Comparison of ENCODE assay signal across 8 cellular contexts in genomic region chr6:36886948-36887347, GRCh38. TPM values are rescaled to one million over a fixed set of nuclear protein-coding genes. Genes with fewer than 3 reads are reported as not detected.
DNase-seq lines count a peak whose midpoint lies in the region; ATAC-seq and TF ChIP-seq lines count a peak whose summit lies in the region.
"Had no signal": no experiment of that assay in that cellular context is flagged by ENCODE, and none has a peak within 500 bp of the region (broad histone marks: within the 10 kb centered on the region; RNA-seq: fewer than 3 reads in every experiment).

No MANE protein-coding gene starts in this region.

- H3K9me3 ChIP-seq in HAP-1 (no peaks in the 10 kb centered on the region), SJSA1 (replicated peaks) (no peaks in the 10 kb centered on the region), fibroblast of lung (ENCODE audit: control insufficient read depth, insufficient read depth, low read depth, low read length) (no peaks in the 10 kb centered on the region), skeletal muscle satellite cell (replicated peaks; ENCODE audit: low read length) (no peaks in the 10 kb centered on the region), mucosa of descending colon (no peaks in the 10 kb centered on the region)

- DNase-seq in HAP-1 (ENCODE audit: low spot score in 2 of 2) (no peak), SJSA1 (ENCODE audit: low read depth in 1 of 2, low spot score in 2 of 2) (no peak), fibroblast of lung (ENCODE audit: low read depth in 2 of 2) (no peak), mucosa of descending colon (no peak), UCSD-AML1 (lab: John Stamatoyannopoulos, UW; ENCODE audit: unreplicated experiment) (no peak), NCI-H1105 (lab: John Stamatoyannopoulos, UW) (no peak)
- DNase-seq: T-helper 9 cell had no signal

- H3K4me3 ChIP-seq in HAP-1 (peak overlapping the region; percentile 81), SJSA1 (peak overlapping the region; percentile 73; the same call in 1 of the 2 replicates), fibroblast of lung (replicated peaks in 1 of 4; ENCODE audit: control extremely low read depth in 1 of 4, insufficient read depth in 1 of 4, low read depth in 3 of 4, low read length in 4 of 4) (peak overlapping the region; percentile 75 to 98 (median 88)), skeletal muscle satellite cell (ENCODE audit: low read length) (peak overlapping the region; percentile 91), mucosa of descending colon (no peak overlapping the region)

- no peak overlapping the region for H2AFZ ChIP-seq in fibroblast of lung (ENCODE audit: low read length)

- H3K4me2 ChIP-seq in fibroblast of lung (ENCODE audit: extremely low read depth, insufficient read depth, low read length), result peak overlapping the region; percentile 49
- peak overlapping the region; percentile 85 for H3K4me2 ChIP-seq in skeletal muscle satellite cell (ENCODE audit: low read length)

- H3K36me3 ChIP-seq in HAP-1 (replicated peaks), result no peaks in the 10 kb centered on the region
- 0 out of 2 replicates have a peak, but pooled peaks cover 4% of the 10 kb centered on the region for H3K36me3 ChIP-seq in SJSA1
- H3K36me3 ChIP-seq in fibroblast of lung (ENCODE audit: control insufficient read depth, insufficient read depth, low read length), result no peaks in the 10 kb centered on the region
- H3K36me3 ChIP-seq in skeletal muscle satellite cell (ENCODE audit: insufficient read depth, low read length), result no peaks in the 10 kb centered on the region
- H3K36me3 ChIP-seq in mucosa of descending colon (ENCODE audit: low read depth), result no peaks in the 10 kb centered on the region

- H3K4me1 ChIP-seq in HAP-1 (peaks cover 13% of the 10 kb centered on the region), SJSA1 (replicated peaks) (peaks cover 8% of the 10 kb centered on the region), fibroblast of lung (ENCODE audit: control insufficient read depth, extremely low read depth, insufficient read depth, low read length) (peaks cover 6% of the 10 kb centered on the region), skeletal muscle satellite cell (ENCODE audit: control insufficient read depth, insufficient read depth, low read length) (peaks cover 11% of the 10 kb centered on the region), mucosa of descending colon (ENCODE audit: low read depth) (peaks cover 9% of the 10 kb centered on the region)

- no peaks in the 10 kb centered on the region for H3K27me3 ChIP-seq in HAP-1 (ENCODE audit: low read depth)
- H3K27me3 ChIP-seq in SJSA1 (replicated peaks), result no peaks in the 10 kb centered on the region
- H3K27me3 ChIP-seq in fibroblast of lung (ENCODE audit: control insufficient read depth, insufficient read depth, low read length), result no peaks in the 10 kb centered on the region
- H3K27me3 ChIP-seq in skeletal muscle satellite cell (ENCODE audit: control insufficient read depth, insufficient read depth, low read length), result no peaks in the 10 kb centered on the region

- TF ChIP-seq CTCF in fibroblast of lung (conservative IDR thresholded peaks at IDR 0.05 in 1 of 2, IDR thresholded peaks at IDR 0.05 in 1 of 2; ENCODE audit: low read depth in 1 of 2, low read length in 2 of 2), result no peak
- no peak for TF ChIP-seq CTCF in mucosa of descending colon (IDR thresholded peaks at IDR 0.05)

- in situ Hi-C loops in HAP-1 (cut with MboI; ENCODE audit: low sequenced_read_pairs), result loop anchor here (25.0 kb wide), 1 partner anchor 325 kb away; no protein-coding TSS in a partner anchor

- no peak overlapping the region for H3K27ac ChIP-seq in SJSA1
- H3K27ac ChIP-seq in fibroblast of lung (ENCODE audit: insufficient read depth, low read length), result no peak overlapping the region

- no peak for ATAC-seq in mucosa of descending colon

- no peaks in the 10 kb centered on the region for H4K20me1 ChIP-seq in fibroblast of lung (ENCODE audit: control insufficient read depth, extremely low read depth, insufficient read depth, low read length)

- H3K9ac ChIP-seq in fibroblast of lung (ENCODE audit: insufficient read depth, low read length) (no peak overlapping the region), skeletal muscle satellite cell (ENCODE audit: low read depth, low read length) (peak overlapping the region; percentile 93)

- H3K79me2 ChIP-seq in fibroblast of lung (ENCODE audit: control insufficient read depth, insufficient read depth, low read length), result peaks cover 36% of the 10 kb centered on the region

- intact Hi-C loops in mucosa of descending colon (cut with DNase I, micrococcal nuclease), result loop anchor here (5.0 to 10.0 kb wide), 2 partner anchors 98 to 130 kb away; partner anchors contain the start of gene MTCH1 (in 1 of the 2)

RNA-seq across cellular contexts. Expression of gene C6orf89, which starts 1.2 kb away (rescaled TPM):
- total RNA-seq in SJSA1 (2014; rRNA removed; shearing (Covaris generic)), result 33.7 and 47.6 TPM in 2 replicates
- total RNA-seq in fibroblast of lung (37.8 and 47.1 TPM in 2 replicates), mucosa of descending colon (10 to 100 TPM; 53.9 to 66.6 (median 56.0) TPM)
- polyA plus RNA-seq in fibroblast of lung, result 58.8 and 66.7 TPM in 2 replicates
- polyA plus RNA-seq in fibroblast of lung (2012), result 51.8 and 63.6 TPM in 2 replicates
- 60.9 and 68.1 TPM in 2 replicates for polyA minus RNA-seq in fibroblast of lung (ENCODE audit: low replicate concordance)
- total RNA-seq in skeletal muscle satellite cell (2012; rRNA removed), result 36.8 and 36.9 TPM in 2 replicates

RNA-seq across cellular contexts. Expression of gene PPIL1, which starts 12.3 kb away (rescaled TPM):
- 46.2 and 83.6 TPM in 2 replicates for total RNA-seq in SJSA1 (2014; rRNA removed; shearing (Covaris generic))
- 12.8 and 17.5 TPM in 2 replicates for total RNA-seq in fibroblast of lung
- polyA plus RNA-seq in fibroblast of lung, result 30.6 and 37.6 TPM in 2 replicates
- 21.8 and 31.9 TPM in 2 replicates for polyA plus RNA-seq in fibroblast of lung (2012)
- polyA minus RNA-seq in fibroblast of lung (ENCODE audit: low replicate concordance), result 5.4 and 21.2 TPM in 2 replicates
- 34.5 and 36.9 TPM in 2 replicates for total RNA-seq in skeletal muscle satellite cell (2012; rRNA removed)
- total RNA-seq in mucosa of descending colon, result 10 to 100 TPM in 2 of 3 donors, 1 to 10 TPM in 1; 7.2 to 14.2 (median 10.5) TPM

RNA-seq across cellular contexts. Expression of gene CPNE5, which starts 47.7 kb away (rescaled TPM):
- total RNA-seq in SJSA1 (2014; rRNA removed; shearing (Covaris generic)), result 0.08 TPM in 1 of 2 replicates, not detected in the other
- total RNA-seq in fibroblast of lung, result 0.26 TPM in 1 of 2 replicates, not detected in the other
- 0.02 TPM in 2 replicates for polyA plus RNA-seq in fibroblast of lung
- 0.06 TPM in 1 of 2 replicates, not detected in the other for polyA plus RNA-seq in fibroblast of lung (2012)
- 1.2 TPM in 1 of 2 replicates, not detected in the other for polyA minus RNA-seq in fibroblast of lung (ENCODE audit: low replicate concordance)
- total RNA-seq in skeletal muscle satellite cell (2012; rRNA removed), result 0.51 TPM in 1 of 2 replicates, not detected in the other
- 10 to 100 TPM in 1 of 3 donors, 1 to 10 TPM in 2; 4.7 to 15.2 (median 6.1) TPM for total RNA-seq in mucosa of descending colon
